Comparison of ENCODE assay signal across 8 cellular contexts in the genomic region with DNA sequence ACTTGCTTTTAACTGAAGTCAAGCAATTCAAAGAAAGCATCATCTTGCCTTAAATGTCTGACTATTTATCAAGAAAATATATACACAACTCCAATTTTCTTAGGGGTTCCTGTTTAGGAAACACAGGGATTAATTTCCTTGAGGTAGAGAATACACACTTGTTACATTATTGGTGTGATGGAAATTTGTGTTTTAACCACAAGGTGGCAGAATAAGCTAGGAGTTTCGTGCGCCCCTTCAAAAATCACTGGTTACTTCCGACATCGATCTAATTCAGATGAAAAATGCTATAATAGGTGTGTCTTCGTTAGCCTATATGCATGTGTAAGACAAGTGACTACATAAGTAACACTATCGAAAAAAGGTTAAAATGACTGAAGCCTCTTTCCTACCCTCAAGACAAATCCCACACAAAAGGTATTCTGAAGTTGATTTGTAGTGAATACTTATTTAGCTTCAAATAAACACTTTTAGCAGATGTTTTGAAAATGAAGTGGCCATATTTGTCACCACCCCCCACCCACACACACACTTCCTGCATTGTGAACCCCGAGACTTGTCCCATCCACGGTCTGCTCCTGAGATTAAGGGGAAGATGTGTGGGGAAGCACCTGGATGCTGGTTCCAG.
DNase-seq lines count a peak whose midpoint lies in the region; ATAC-seq and TF ChIP-seq lines count a peak whose summit lies in the region.

No MANE protein-coding gene starts in this region.

- no peaks in the 10 kb centered on the region for H3K27me3 Mint-ChIP-seq in CD4-positive, alpha-beta memory T cell

- H3K4me3 ChIP-seq in BE2C (ENCODE audit: low read depth, low read length), result peak overlapping the region; percentile 17
- H3K4me3 ChIP-seq in Panc1 (ENCODE audit: low read depth in 2 of 2, low read length in 2 of 2), result no peak overlapping the region
- no peak overlapping the region for H3K4me3 ChIP-seq in esophagus squamous epithelium
- H3K4me3 ChIP-seq in psoas muscle, result no peak overlapping the region
- no peak overlapping the region for H3K4me3 ChIP-seq in CD4-positive, alpha-beta memory T cell (ENCODE audit: low read length in 2 of 2)
- H3K4me3 ChIP-seq in right cardiac atrium (ENCODE audit: low read length), result no peak overlapping the region

- H3K27ac Mint-ChIP-seq in CD4-positive, alpha-beta memory T cell, result no peak overlapping the region

- WGBS in esophagus squamous epithelium, 2 donors, result 6 to 8% methylated on average over 8 of the region's 8 CpGs
- 8 to 12% (median 10%) methylated on average over 8 of the region's 8 CpGs for whole genome bisulfite sequencing in psoas muscle, 3 donors
- WGBS in right cardiac atrium, result 9% methylated on average over 8 of the region's 8 CpGs

- intact Hi-C loops in Panc1 (cut with micrococcal nuclease; ENCODE audit: unreplicated experiment) (loop anchor here (5.0 kb wide), 1 partner anchor 1166 kb away; no protein-coding TSS in a partner anchor), esophagus squamous epithelium (cut with DNase I) (no loop called here), psoas muscle (cut with DNase I) (loop anchor here in 1 of 2 donors (10.0 kb wide), 1 partner anchor 323 kb away; no protein-coding TSS in a partner anchor), right cardiac atrium (cut with DNase I) (loop anchor here in 1 of 4 donors (5.0 kb wide), 1 partner anchor 1166 kb away; no protein-coding TSS in a partner anchor)
- intact Hi-C loops in CD4-positive, alpha-beta memory T cell (cut with micrococcal nuclease), result no loop called here

- in situ Hi-C loops in Panc1 (cut with HindIII; ENCODE audit: low pct_unique_long_range_greater_than_20kb, low sequenced_read_pairs), result no loop called here

- peaks cover 0 to 9% (median 4%) of the 10 kb centered on the region in 8 donors for H3K9me3 Mint-ChIP-seq in CD4-positive, alpha-beta memory T cell

- CTCF ChIA-PET in Panc1 (lab: Charles Lee), result interaction anchor here (0.7 kb wide), 1 partner anchor 448 kb away, joined by 3 read pairs; no protein-coding TSS in a partner anchor
- CTCF ChIA-PET in CD4-positive, alpha-beta memory T cell (lab: Charles Lee; ENCODE audit: partially characterized antibody), result no interaction called here

- TF ChIP-seq POLR2A in esophagus squamous epithelium (IDR thresholded peaks at IDR 0.05), result no peak

- no peaks in the 10 kb centered on the region for H3K4me1 Mint-ChIP-seq in CD4-positive, alpha-beta memory T cell

- DNase-seq in BE2C (peak; percentile 21), Panc1 (ENCODE audit: low read depth, low spot score) (peak; percentile 51), esophagus squamous epithelium (lab: John Stamatoyannopoulos, UW) (no peak), psoas muscle (no peak), right cardiac atrium (no peak)
- no peak for DNase-seq in CD4-positive, alpha-beta memory T cell

- no peaks in the 10 kb centered on the region for H3K36me3 ChIP-seq in BE2C
- H3K36me3 ChIP-seq in Panc1 (ENCODE audit: control insufficient read depth, insufficient read depth, low read length), result no peaks in the 10 kb centered on the region
- H3K36me3 ChIP-seq in esophagus squamous epithelium, result no peaks in the 10 kb centered on the region
- no peaks in the 10 kb centered on the region for H3K36me3 ChIP-seq in psoas muscle (ENCODE audit: insufficient read depth in 1 of 2, low read depth in 1 of 2)
- H3K36me3 ChIP-seq in CD4-positive, alpha-beta memory T cell (ENCODE audit: insufficient read depth, low read length), result no peaks in the 10 kb centered on the region

- no TSS peak for BruUV-seq in Panc1 (replicated peaks; lab: Mats Ljungman, UMichigan)

- TF ChIP-seq CTCF in BE2C (IDR thresholded peaks at IDR 0.05; ENCODE audit: low read depth, low read length), result peak; percentile 63
- peak; percentile 48; the same call in 1 of the 2 replicates for TF ChIP-seq CTCF in Panc1 (IDR thresholded peaks at IDR 0.05)
- TF ChIP-seq CTCF in esophagus squamous epithelium (IDR thresholded peaks at IDR 0.05), result peak in 5 of 6 experiments; percentile 29 to 68 (median 50)
- TF ChIP-seq CTCF in psoas muscle (IDR thresholded peaks at IDR 0.05), result peak; percentile 49

- no peak overlapping the region for H3K4me3 Mint-ChIP-seq in CD4-positive, alpha-beta memory T cell

- H3K27ac ChIP-seq in Panc1 (ENCODE audit: low read length) (peak overlapping the region; percentile 34; the same call in 1 of the 2 replicates), esophagus squamous epithelium (no peak overlapping the region), psoas muscle (no peak overlapping the region), right cardiac atrium (ENCODE audit: low read length) (no peak overlapping the region)
- H3K27ac ChIP-seq in CD4-positive, alpha-beta memory T cell (ENCODE audit: low read depth, low read length), result no peak overlapping the region

- no peaks in the 10 kb centered on the region for H3K36me3 Mint-ChIP-seq in CD4-positive, alpha-beta memory T cell

- H3K4me1 ChIP-seq in BE2C (peaks cover 4% of the 10 kb centered on the region), Panc1 (ENCODE audit: control insufficient read depth, insufficient read depth, low read length) (no peaks in the 10 kb centered on the region), esophagus squamous epithelium (no peaks in the 10 kb centered on the region), psoas muscle (no peaks in the 10 kb centered on the region), right cardiac atrium (ENCODE audit: control insufficient read depth, insufficient read depth, low read length) (no peaks in the 10 kb centered on the region)
- H3K4me1 ChIP-seq in CD4-positive, alpha-beta memory T cell (ENCODE audit: insufficient read depth, low read length), result no peaks in the 10 kb centered on the region

- ATAC-seq in GM18867 (IDR thresholded peaks at IDR 0.05; ENCODE audit: unreplicated experiment), result peak; percentile 75
- ATAC-seq in HG03565 (IDR thresholded peaks at IDR 0.05; ENCODE audit: unreplicated experiment), result peak; percentile 75
- peak; percentile 71; the same call in 1 of the 2 replicates for ATAC-seq in Panc1
- no peak for ATAC-seq in psoas muscle
- ATAC-seq in right cardiac atrium, result no peak

- no peaks in the 10 kb centered on the region for H3K9me3 ChIP-seq in BE2C
- H3K9me3 ChIP-seq in Panc1 (ENCODE audit: control insufficient read depth, insufficient read depth, low read depth, low read length), result no peaks in the 10 kb centered on the region
- no peaks in the 10 kb centered on the region for H3K9me3 ChIP-seq in esophagus squamous epithelium
- H3K9me3 ChIP-seq in psoas muscle, result no peaks in the 10 kb centered on the region
- no peaks in the 10 kb centered on the region for H3K9me3 ChIP-seq in CD4-positive, alpha-beta memory T cell (ENCODE audit: control insufficient read depth in 1 of 2, low read length in 2 of 2)
- H3K9me3 ChIP-seq in right cardiac atrium (ENCODE audit: control insufficient read depth, low read length), result no peaks in the 10 kb centered on the region

- H3K27me3 ChIP-seq in BE2C (no peaks in the 10 kb centered on the region), Panc1 (ENCODE audit: control insufficient read depth, insufficient read depth, low read length) (no peaks in the 10 kb centered on the region), esophagus squamous epithelium (peaks cover 0 to 10% (median 0%) of the 10 kb centered on the region in 4 donors), psoas muscle (ENCODE audit: insufficient read depth in 3 of 3, low read length in 2 of 3) (no peaks in the 10 kb centered on the region), right cardiac atrium (ENCODE audit: control insufficient read depth, insufficient read depth) (no peaks in the 10 kb centered on the region)
- no peaks in the 10 kb centered on the region for H3K27me3 ChIP-seq in CD4-positive, alpha-beta memory T cell (ENCODE audit: insufficient read depth, low read length)

- POLR2A ChIA-PET in Panc1 (lab: Charles Lee), result no interaction called here
- POLR2A ChIA-PET in CD4-positive, alpha-beta memory T cell (lab: Charles Lee; ENCODE audit: partially characterized antibody), result no interaction called here

Comparison
In these comparisons a context has a peak if more than half of its experiments do, and no peak if none do; other contexts are left out.
1. DNase-seq: peak in BE2C (single experiment) and Panc1 (single experiment); none in esophagus squamous epithelium (single experiment), psoas muscle (0 of 2), CD4-positive, alpha-beta memory T cell (0 of 5) and right cardiac atrium (0 of 3).
2. ATAC-seq: peak in GM18867 (single experiment), HG03565 (single experiment) and Panc1 (single experiment); none in psoas muscle (0 of 4) and right cardiac atrium (0 of 2).
3. Peak in every context shown above with its lines, with median percentiles within 50 percentile points of each other: CTCF ChIP-seq.